ENCODE assay signal across 21 cellular contexts in genomic region chr5:113127021-113127420, GRCh38.
DNase-seq lines count a peak whose midpoint lies in the region; ATAC-seq, FAIRE-seq and TF ChIP-seq lines count a peak whose summit lies in the region.
"Had no signal": no experiment of that assay in that cellular context is flagged by ENCODE, and none has a peak within 500 bp of the region (broad histone marks: within the 10 kb centered on the region; RNA-seq: fewer than 3 reads in every experiment).

No MANE protein-coding gene starts in this region.

- H3K9me1 ChIP-seq in K562 (ENCODE audit: control insufficient read depth, insufficient read depth, low read length), result no peaks in the 10 kb centered on the region

- no peaks in the 10 kb centered on the region for H3K79me2 ChIP-seq in SK-N-SH (ENCODE audit: insufficient read depth)
- no peaks in the 10 kb centered on the region for H3K79me2 ChIP-seq in K562 (ENCODE audit: control insufficient read depth, insufficient read depth, low read length)

- in situ Hi-C loops in K562 (cut with MboI), result no loop called here

- H3K9me2 ChIP-seq in SK-N-SH, result no peaks in the 10 kb centered on the region

- no peak for TF ChIP-seq POLR2A in K562 (conservative IDR thresholded peaks at IDR 0.05)

- no peak overlapping the region for H3K9ac ChIP-seq in SK-N-SH
- no peak overlapping the region for H3K9ac ChIP-seq in K562 (ENCODE audit: insufficient read depth in 1 of 2, low read depth in 2 of 2, low read length in 2 of 2)
- no peak overlapping the region for H3K9ac ChIP-seq in neuronal stem cell (ENCODE audit: low read depth, low read length, poor library complexity)
- H3K9ac ChIP-seq: BLaER1 had no signal

- no peaks in the 10 kb centered on the region for H3F3A ChIP-seq in SK-N-SH (replicated peaks; ENCODE audit: insufficient read depth)

- H3K36me3 ChIP-seq in SK-N-SH (replicated peaks in 1 of 2; ENCODE audit: control insufficient read depth in 1 of 2, insufficient read depth in 2 of 2, low read length in 1 of 2) (no peaks in the 10 kb centered on the region), K562 (ENCODE audit: control insufficient read depth, insufficient read depth, low read length) (no peaks in the 10 kb centered on the region), neuronal stem cell (replicated peaks in 1 of 2; ENCODE audit: control insufficient read depth in 2 of 2, insufficient read depth in 2 of 2, low read length in 2 of 2) (no peaks in the 10 kb centered on the region)
- H3K36me3 ChIP-seq: BLaER1 had no signal

- H3K4me1 Mint-ChIP-seq in glutamatergic neuron (ENCODE audit: low read depth, unreplicated experiment), result peaks cover 51% of the 10 kb centered on the region
- H3K4me1 Mint-ChIP-seq: CD14-positive monocyte; CD4-positive, alpha-beta memory T cell; CD4-positive, CD25-positive, alpha-beta regulatory T cell; CD8-positive, alpha-beta memory T cell had no signal

- H3K4me2 ChIP-seq in SK-N-SH (no peak overlapping the region), K562 (ENCODE audit: insufficient read depth, low read length) (no peak overlapping the region), neuronal stem cell (ENCODE audit: insufficient read depth, low read length, poor library complexity, severe bottlenecking) (no peak overlapping the region)
- H3K4me2 ChIP-seq: A549, BLaER1 had no signal

- WGBS in SK-N-SH (ENCODE audit: low lambda C conversion rate), result 44% methylated on average over 4 of the region's 4 CpGs
- 6% methylated on average over 4 of the region's 4 CpGs for WGBS in K562 (ENCODE audit: insufficient coverage, low coverage, missing lambda C conversion rate)
- no CpG with 5 or more reads among the region's 4 CpGs for WGBS in neuronal stem cell (ENCODE audit: extremely low coverage in 2 of 2, insufficient read length in 2 of 2, insufficient replicate concordance in 1 of 2), 2 donors

- ATAC-seq in SK-N-SH treated with all-trans-retinoic acid at 6 μM for 48 hours, result no peak
- no peak for ATAC-seq in K562
- ATAC-seq in HG02678 (IDR thresholded peaks at IDR 0.05; ENCODE audit: unreplicated experiment), result no peak
- ATAC-seq: A549 had no signal

- H3K4me3 ChIP-seq in SK-N-SH (ENCODE audit: low read depth in 2 of 2, low read length in 1 of 2) (no peak overlapping the region), K562 (no peak overlapping the region), neuronal stem cell (ENCODE audit: low read length in 2 of 2) (no peak overlapping the region)
- H3K4me3 ChIP-seq: A549, BLaER1 had no signal

- peaks cover 27% of the 10 kb centered on the region for H3K36me3 Mint-ChIP-seq in glutamatergic neuron (ENCODE audit: unreplicated experiment)
- H3K36me3 Mint-ChIP-seq: CD14-positive monocyte had no signal

- peak overlapping the region; percentile 42 for H3K4me3 Mint-ChIP-seq in glutamatergic neuron (ENCODE audit: unreplicated experiment)
- H3K4me3 Mint-ChIP-seq: CD14-positive monocyte; CD4-positive, alpha-beta memory T cell; CD4-positive, CD25-positive, alpha-beta regulatory T cell; CD8-positive, alpha-beta memory T cell had no signal

- no peak for DNase-seq in SK-N-SH
- DNase-seq in K562 (ENCODE audit: extremely low read depth in 1 of 4, low spot score in 3 of 4), result no peak
- no peak for DNase-seq in glutamatergic neuron
- DNase-seq in neuronal stem cell (ENCODE audit: low spot score), result no peak
- DNase-seq: BE2C; C1 segment of cervical spinal cord; Caco-2; Calu3; CD4-positive, alpha-beta memory T cell; CD4-positive, CD25-positive, alpha-beta regulatory T cell; CD8-positive, alpha-beta memory T cell; DMS79 treated with DMSO at 0.1 percent for 48 hours; GF-D8 had no signal

- no peak overlapping the region for H3K14ac ChIP-seq in neuronal stem cell (ENCODE audit: low read length)

- H2BK5ac ChIP-seq in neuronal stem cell (ENCODE audit: low read length), result no peak overlapping the region

- intact Hi-C loops in K562 (cut with micrococcal nuclease), result no loop called here

- TF ChIP-seq CTCF in SK-N-SH (IDR thresholded peaks at IDR 0.05) (no peak), K562 (IDR thresholded peaks at IDR 0.05 in 2 of 3, conservative IDR thresholded peaks at IDR 0.05 in 1 of 3; ENCODE audit: insufficient read depth in 2 of 3, low read depth in 1 of 3, low read length in 3 of 3) (no peak), glutamatergic neuron (IDR thresholded peaks at IDR 0.05; ENCODE audit: partially characterized antibody, unreplicated experiment) (no peak)

- no peak overlapping the region for H2AK5ac ChIP-seq in neuronal stem cell (ENCODE audit: low read depth, low read length)

- TF ChIP-seq EP300 in SK-N-SH (IDR thresholded peaks at IDR 0.05; ENCODE audit: borderline replicate concordance in 1 of 2, low read depth in 1 of 2, low read length in 1 of 2) (no peak), K562 (IDR thresholded peaks at IDR 0.05; ENCODE audit: low read length) (no peak)

- peaks cover 17% of the 10 kb centered on the region for H3K27me3 Mint-ChIP-seq in glutamatergic neuron (ENCODE audit: unreplicated experiment)
- H3K27me3 Mint-ChIP-seq: CD4-positive, alpha-beta memory T cell; CD8-positive, alpha-beta memory T cell had no signal

- no peak overlapping the region for H3K18ac ChIP-seq in neuronal stem cell (ENCODE audit: low read length)

- H4K8ac ChIP-seq in neuronal stem cell (ENCODE audit: low read depth, low read length), result no peak overlapping the region

- H2AFZ ChIP-seq in SK-N-SH (ENCODE audit: low read depth), result no peak overlapping the region
- no peak overlapping the region for H2AFZ ChIP-seq in K562 (ENCODE audit: low read depth, low read length)
- H2AFZ ChIP-seq in neuronal stem cell (ENCODE audit: low read length), result no peak overlapping the region

- H2BK12ac ChIP-seq in neuronal stem cell (ENCODE audit: low read length), result no peak overlapping the region

- no peak overlapping the region for H2BK120ac ChIP-seq in neuronal stem cell (ENCODE audit: low read depth, low read length)

- no peaks in the 10 kb centered on the region for H4K20me1 ChIP-seq in SK-N-SH (ENCODE audit: insufficient read depth)
- no peaks in the 10 kb centered on the region for H4K20me1 ChIP-seq in K562 (replicated peaks; ENCODE audit: control insufficient read depth, insufficient read depth, low read length)
- H4K20me1 ChIP-seq: BLaER1 had no signal

- POLR2A ChIA-PET in SK-N-SH (lab: Yijun Ruan, JAX) (no interaction called here), K562 (lab: Yijun Ruan, JAX) (no interaction called here)

- FAIRE-seq in K562 (lab: Jason Lieb, UNC), result no peak
- FAIRE-seq: A549, G401.6, GM12891 had no signal

- BruUV-seq in K562 (replicated peaks; lab: Mats Ljungman, UMichigan), result no TSS peak

- H3K9me3 Mint-ChIP-seq in glutamatergic neuron (ENCODE audit: unreplicated experiment), result peaks cover 25% of the 10 kb centered on the region

- H3K4me1 ChIP-seq in SK-N-SH (ENCODE audit: control insufficient read depth in 1 of 2, insufficient read depth in 2 of 2, low read depth in 1 of 2, low read length in 1 of 2), result peaks cover 0 to 36% of the 10 kb centered on the region in 2 experiments; a peak in 2 of 4 replicates
- H3K4me1 ChIP-seq in K562 (replicated peaks in 1 of 2; ENCODE audit: control insufficient read depth in 2 of 2, insufficient read depth in 2 of 2, low read length in 2 of 2), result no peaks in the 10 kb centered on the region
- H3K4me1 ChIP-seq in neuronal stem cell (ENCODE audit: control insufficient read depth in 2 of 2, insufficient read depth in 1 of 2, low read depth in 1 of 2, low read length in 2 of 2), result peaks cover 0 to 1% of the 10 kb centered on the region in 2 donors
- H3K4me1 ChIP-seq: A549, BLaER1, Caco-2 had no signal

- TF ChIP-seq RAD21 in SK-N-SH (IDR thresholded peaks at IDR 0.05; ENCODE audit: low read length) (no peak), K562 (CRISPR knock-in tag; conservative IDR thresholded peaks at IDR 0.05 in 1 of 2, IDR thresholded peaks at IDR 0.05 in 1 of 2) (no peak)

- no peak overlapping the region for H3K4ac ChIP-seq in neuronal stem cell (ENCODE audit: low read length)

- H3K27ac ChIP-seq in SK-N-SH (ENCODE audit: low read depth in 2 of 2, low read length in 1 of 2) (no peak overlapping the region), K562 (ENCODE audit: extremely low read depth, low read depth, low read length) (no peak overlapping the region), neuronal stem cell (replicated peaks; ENCODE audit: low read length) (no peak overlapping the region)
- H3K27ac ChIP-seq: 22Rv1, A549, BLaER1 had no signal

- peak overlapping the region; percentile 97 for H3K27ac Mint-ChIP-seq in glutamatergic neuron (ENCODE audit: unreplicated experiment)
- H3K27ac Mint-ChIP-seq: CD14-positive monocyte; CD4-positive, alpha-beta memory T cell; CD4-positive, CD25-positive, alpha-beta regulatory T cell; CD8-positive, alpha-beta memory T cell had no signal

- no peak overlapping the region for H3K23ac ChIP-seq in neuronal stem cell (ENCODE audit: low read depth, low read length, poor library complexity)

- H3K27me3 ChIP-seq in SK-N-SH (ENCODE audit: insufficient read depth) (no peaks in the 10 kb centered on the region; the same call in 1 of the 2 replicates), K562 (ENCODE audit: control insufficient read depth in 2 of 2, insufficient read depth in 2 of 2, low read length in 2 of 2) (no peaks in the 10 kb centered on the region; a peak in 2 of 5 replicates), neuronal stem cell (ENCODE audit: control insufficient read depth in 3 of 3, insufficient read depth in 3 of 3, low read depth in 1 of 3, low read length in 3 of 3) (no peaks in the 10 kb centered on the region)
- H3K27me3 ChIP-seq: BE2C, BLaER1 had no signal

- no peaks in the 10 kb centered on the region for H3K9me3 ChIP-seq in SK-N-SH
- no peaks in the 10 kb centered on the region for H3K9me3 ChIP-seq in K562 (replicated peaks; ENCODE audit: control insufficient read depth, insufficient read depth, low read depth, low read length)
- H3K9me3 ChIP-seq in neuronal stem cell (replicated peaks in 1 of 2; ENCODE audit: control insufficient read depth in 2 of 2, insufficient read depth in 1 of 2, low read depth in 1 of 2, low read length in 2 of 2), result no peaks in the 10 kb centered on the region
- H3K9me3 ChIP-seq: A549, BE2C, Caco-2 had no signal

- no peak overlapping the region for H2BK15ac ChIP-seq in neuronal stem cell (ENCODE audit: low read length)

- no peak overlapping the region for H4K91ac ChIP-seq in neuronal stem cell (ENCODE audit: low read depth, low read length, poor library complexity)

- CTCF ChIA-PET in SK-N-SH (lab: Yijun Ruan, JAX) (interaction anchor here (1.1 to 2.7 kb wide), 4 partner anchors 8 to 131 kb away, joined by 3 to 9 read pairs (median 4); no protein-coding TSS in a partner anchor), K562 (lab: Yijun Ruan, JAX; ENCODE audit: low intra/inter-chr PET ratio) (no interaction called here)

- no peaks in the 10 kb centered on the region for H3K79me1 ChIP-seq in neuronal stem cell (ENCODE audit: low read depth, low read length)

TF ChIP-seq in SK-N-SH treated with all-trans-retinoic acid at 6 μM for 48 hours, 23 proteins besides CTCF, POLR2A, EP300 and RAD21:
- TF ChIP-seq ISL1 (CRISPR knock-in tag; IDR thresholded peaks at IDR 0.05) (no peak), ZNF8 (CRISPR knock-in tag; IDR thresholded peaks at IDR 0.05) (peak; percentile 80)
TF ChIP-seq in SK-N-SH treated with all-trans-retinoic acid at 6 μM for 48 hours: peak in this region for 1.

TF ChIP-seq in SK-N-SH, 30 proteins besides CTCF, POLR2A, EP300 and RAD21 (continues in another document):
- no peak for TF ChIP-seq TAF1 (IDR thresholded peaks at IDR 0.05; ENCODE audit: borderline replicate concordance, low read depth, low read length)

TF ChIP-seq in K562, 482 proteins besides CTCF, POLR2A, EP300 and RAD21 (continues in another document):
- peak; percentile 69 for TF ChIP-seq ZNF146 (CRISPR knock-in tag; IDR thresholded peaks at IDR 0.05; ENCODE audit: unreplicated experiment)
